ENCODE assay signal across 2 cellular contexts in the genomic region with DNA sequence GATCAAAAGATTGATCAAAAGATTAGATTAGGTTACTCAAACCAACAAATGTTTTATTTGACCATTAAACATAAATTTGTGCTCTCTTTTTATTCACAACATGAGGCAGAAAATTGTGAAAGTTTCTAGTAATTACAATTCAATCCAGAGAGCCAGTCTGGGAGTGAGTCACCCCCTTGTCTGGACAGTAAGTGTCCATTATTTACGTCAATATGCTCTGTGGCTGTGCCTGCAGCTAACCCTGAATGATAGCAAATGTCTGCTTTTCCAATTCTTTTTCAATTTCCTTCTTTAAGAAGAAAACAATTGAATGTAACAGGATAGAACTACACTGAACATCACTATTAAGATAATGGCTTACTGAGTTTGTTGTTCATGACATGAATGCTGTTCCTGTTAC.
TF ChIP-seq lines count a peak whose summit lies in the region.

No MANE protein-coding gene starts in this region.

TF ChIP-seq in IMR-90, 13 proteins besides CTCF, POLR2A, EP300 and RAD21:
- peak; percentile 80 for TF ChIP-seq CEBPB (IDR thresholded peaks at IDR 0.05; ENCODE audit: low read depth, low read length)
- TF ChIP-seq FOS (IDR thresholded peaks at IDR 0.05; ENCODE audit: low read depth, low read length): peak; percentile 95
- TF ChIP-seq BHLHE40 (IDR thresholded peaks at IDR 0.05; ENCODE audit: low read depth, low read length): peak; percentile 37; the same call in 1 of the 2 replicates
- TF ChIP-seq RFX5 (IDR thresholded peaks at IDR 0.05; ENCODE audit: low read depth, low read length): no peak
TF ChIP-seq in IMR-90: peak in this region for 3.

TF ChIP-seq in K562, 482 proteins besides CTCF, POLR2A, EP300 and RAD21:
- peak; percentile 55; the same call in 1 of the 2 replicates for TF ChIP-seq FOSL1 (tag; conservative IDR thresholded peaks at IDR 0.05)
- TF ChIP-seq CEBPG (CRISPR knock-in tag; IDR thresholded peaks at IDR 0.05): no peak
- TF ChIP-seq CEBPG (tag; conservative IDR thresholded peaks at IDR 0.05 in 1 of 2, IDR thresholded peaks at IDR 0.05 in 1 of 2): 0 out of 4 replicates have a peak, but pooled peaks of 1 of the 2 experiments have one; percentile 23
- TF ChIP-seq PHTF2 (CRISPR knock-in tag; IDR thresholded peaks at IDR 0.05): no peak
- TF ChIP-seq SPI1 (IDR thresholded peaks at IDR 0.05; ENCODE audit: borderline replicate concordance, low read depth, low read length): no peak
